Comparison of ENCODE assay signal across 1 cellular context in the genomic region with DNA sequence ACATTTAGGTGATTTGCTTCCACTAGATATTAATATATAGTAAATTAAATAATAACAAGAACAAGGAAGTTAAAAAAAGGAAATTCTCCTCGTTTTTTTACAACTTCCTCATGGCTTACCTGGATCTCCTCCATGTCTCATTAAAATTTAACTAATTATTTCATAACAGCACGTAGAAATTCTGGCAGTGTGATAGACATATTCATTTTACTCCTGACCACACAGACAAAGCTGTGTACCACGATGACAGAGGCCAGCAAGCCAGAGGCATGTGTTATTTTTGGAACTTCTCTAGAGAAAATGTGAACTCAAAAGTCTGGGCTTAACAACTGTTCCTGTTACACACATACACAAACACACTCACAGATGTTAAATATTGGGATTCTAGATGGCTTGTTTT.
A peak's percentile ranks its signal among the peaks of the same experiment; 100 is the strongest.
TF ChIP-seq lines count a peak whose summit lies in the region.

No MANE protein-coding gene starts in this region.

TF ChIP-seq in GM12878, 131 proteins besides CTCF, POLR2A, EP300 and RAD21 (continued from another document):
- TF ChIP-seq, protein P1, sequence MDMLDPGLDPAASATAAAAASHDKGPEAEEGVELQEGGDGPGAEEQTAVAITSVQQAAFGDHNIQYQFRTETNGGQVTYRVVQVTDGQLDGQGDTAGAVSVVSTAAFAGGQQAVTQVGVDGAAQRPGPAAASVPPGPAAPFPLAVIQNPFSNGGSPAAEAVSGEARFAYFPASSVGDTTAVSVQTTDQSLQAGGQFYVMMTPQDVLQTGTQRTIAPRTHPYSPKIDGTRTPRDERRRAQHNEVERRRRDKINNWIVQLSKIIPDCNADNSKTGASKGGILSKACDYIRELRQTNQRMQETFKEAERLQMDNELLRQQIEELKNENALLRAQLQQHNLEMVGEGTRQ (IDR thresholded peaks at IDR 0.05; ENCODE audit: borderline replicate concordance, low read depth, low read length), result no peak
- TF ChIP-seq TCF3 (IDR thresholded peaks at IDR 0.05; ENCODE audit: borderline replicate concordance, insufficient read depth, low read depth, low read length) (no peak), KLF5 (IDR thresholded peaks at IDR 0.05; ENCODE audit: partially characterized antibody) (no peak), POLR2AphosphoS2 (IDR thresholded peaks at IDR 0.05; ENCODE audit: low read depth, low read length) (no peak), BCL11A (IDR thresholded peaks at IDR 0.05; ENCODE audit: low read depth, low read length) (0 out of 2 replicates have a peak, but pooled peaks have one; percentile 43), MTA2 (IDR thresholded peaks at IDR 0.05; ENCODE audit: low read depth) (peak; percentile 47), SUPT20H (IDR thresholded peaks at IDR 0.05; ENCODE audit: borderline replicate concordance, control insufficient read depth, low read depth, low read length) (no peak), KDM1A (IDR thresholded peaks at IDR 0.05; ENCODE audit: borderline replicate concordance) (no peak), ASH2L (IDR thresholded peaks at IDR 0.05; ENCODE audit: borderline replicate concordance, low read depth) (no peak), ZSCAN29 (IDR thresholded peaks at IDR 0.05) (no peak)
- TF ChIP-seq, protein P2, sequence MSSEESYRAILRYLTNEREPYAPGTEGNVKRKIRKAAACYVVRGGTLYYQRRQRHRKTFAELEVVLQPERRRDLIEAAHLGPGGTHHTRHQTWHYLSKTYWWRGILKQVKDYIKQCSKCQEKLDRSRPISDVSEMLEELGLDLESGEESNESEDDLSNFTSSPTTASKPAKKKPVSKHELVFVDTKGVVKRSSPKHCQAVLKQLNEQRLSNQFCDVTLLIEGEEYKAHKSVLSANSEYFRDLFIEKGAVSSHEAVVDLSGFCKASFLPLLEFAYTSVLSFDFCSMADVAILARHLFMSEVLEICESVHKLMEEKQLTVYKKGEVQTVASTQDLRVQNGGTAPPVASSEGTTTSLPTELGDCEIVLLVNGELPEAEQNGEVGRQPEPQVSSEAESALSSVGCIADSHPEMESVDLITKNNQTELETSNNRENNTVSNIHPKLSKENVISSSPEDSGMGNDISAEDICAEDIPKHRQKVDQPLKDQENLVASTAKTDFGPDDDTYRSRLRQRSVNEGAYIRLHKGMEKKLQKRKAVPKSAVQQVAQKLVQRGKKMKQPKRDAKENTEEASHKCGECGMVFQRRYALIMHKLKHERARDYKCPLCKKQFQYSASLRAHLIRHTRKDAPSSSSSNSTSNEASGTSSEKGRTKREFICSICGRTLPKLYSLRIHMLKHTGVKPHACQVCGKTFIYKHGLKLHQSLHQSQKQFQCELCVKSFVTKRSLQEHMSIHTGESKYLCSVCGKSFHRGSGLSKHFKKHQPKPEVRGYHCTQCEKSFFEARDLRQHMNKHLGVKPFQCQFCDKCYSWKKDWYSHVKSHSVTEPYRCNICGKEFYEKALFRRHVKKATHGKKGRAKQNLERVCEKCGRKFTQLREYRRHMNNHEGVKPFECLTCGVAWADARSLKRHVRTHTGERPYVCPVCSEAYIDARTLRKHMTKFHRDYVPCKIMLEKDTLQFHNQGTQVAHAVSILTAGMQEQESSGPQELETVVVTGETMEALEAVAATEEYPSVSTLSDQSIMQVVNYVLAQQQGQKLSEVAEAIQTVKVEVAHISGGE (CRISPR knock-in tag; IDR thresholded peaks at IDR 0.05), result no peak
- TF ChIP-seq, protein P3, sequence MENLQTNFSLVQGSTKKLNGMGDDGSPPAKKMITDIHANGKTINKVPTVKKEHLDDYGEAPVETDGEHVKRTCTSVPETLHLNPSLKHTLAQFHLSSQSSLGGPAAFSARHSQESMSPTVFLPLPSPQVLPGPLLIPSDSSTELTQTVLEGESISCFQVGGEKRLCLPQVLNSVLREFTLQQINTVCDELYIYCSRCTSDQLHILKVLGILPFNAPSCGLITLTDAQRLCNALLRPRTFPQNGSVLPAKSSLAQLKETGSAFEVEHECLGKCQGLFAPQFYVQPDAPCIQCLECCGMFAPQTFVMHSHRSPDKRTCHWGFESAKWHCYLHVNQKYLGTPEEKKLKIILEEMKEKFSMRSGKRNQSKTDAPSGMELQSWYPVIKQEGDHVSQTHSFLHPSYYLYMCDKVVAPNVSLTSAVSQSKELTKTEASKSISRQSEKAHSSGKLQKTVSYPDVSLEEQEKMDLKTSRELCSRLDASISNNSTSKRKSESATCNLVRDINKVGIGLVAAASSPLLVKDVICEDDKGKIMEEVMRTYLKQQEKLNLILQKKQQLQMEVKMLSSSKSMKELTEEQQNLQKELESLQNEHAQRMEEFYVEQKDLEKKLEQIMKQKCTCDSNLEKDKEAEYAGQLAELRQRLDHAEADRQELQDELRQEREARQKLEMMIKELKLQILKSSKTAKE (IDR thresholded peaks at IDR 0.05; ENCODE audit: low read depth, poor library complexity, severe bottlenecking), result peak; percentile 56
